Comparison of ENCODE assay signal across 8 cellular contexts in genomic region chr11:9613118-9613829, GRCh38. TPM values are rescaled to one million over a fixed set of nuclear protein-coding genes. Genes with fewer than 3 reads are reported as not detected.
DNase-seq lines count a peak whose midpoint lies in the region; ATAC-seq and TF ChIP-seq lines count a peak whose summit lies in the region.

No MANE protein-coding gene starts in this region.

- H3K4me3 ChIP-seq in OCI-LY3 (ENCODE audit: low read length) = peak overlapping the region; percentile 78
- peak overlapping the region; percentile 51 for H3K4me3 ChIP-seq in epithelial cell of proximal tubule (ENCODE audit: low read depth, low read length)

- TF ChIP-seq CTCF in OCI-LY3 (IDR thresholded peaks at IDR 0.05; ENCODE audit: low read depth, low read length) = peak; percentile 97
- peak; percentile 99 for TF ChIP-seq CTCF in epithelial cell of proximal tubule (conservative IDR thresholded peaks at IDR 0.05; ENCODE audit: low read depth, low read length)

- no peaks in the 10 kb centered on the region for H4K20me1 ChIP-seq in OCI-LY3 (ENCODE audit: insufficient read depth, low read length)

- H2AFZ ChIP-seq in OCI-LY3 (ENCODE audit: low read depth, low read length) = peak overlapping the region; percentile 35; the same call in 1 of the 2 replicates

- H3K36me3 ChIP-seq in OCI-LY3 (replicated peaks; ENCODE audit: low read depth, low read length) = no peaks in the 10 kb centered on the region

- no peaks in the 10 kb centered on the region for H3K9me3 ChIP-seq in OCI-LY3 (ENCODE audit: insufficient read depth, low read length)

- H3K27ac ChIP-seq in OCI-LY3 (ENCODE audit: low read length) = peak overlapping the region; percentile 96

- peak; percentile 43 for ATAC-seq in GM21390 (IDR thresholded peaks at IDR 0.05; ENCODE audit: unreplicated experiment)

- no peaks in the 10 kb centered on the region for H3K79me2 ChIP-seq in OCI-LY3 (ENCODE audit: low read length)

- H3K4me1 ChIP-seq in OCI-LY3 (ENCODE audit: low read length) = peaks cover 71% of the 10 kb centered on the region

- H3K9ac ChIP-seq in OCI-LY3 (ENCODE audit: low read length) = peak overlapping the region; percentile 96

- H3K27me3 ChIP-seq in OCI-LY3 (ENCODE audit: low read depth, low read length) = no peaks in the 10 kb centered on the region

- peak; percentile 94 for DNase-seq in D341Med (ENCODE audit: low spot score)
- DNase-seq in HuH-7 (ENCODE audit: low spot score) = peak; percentile 92
- peak; percentile 84 for DNase-seq in activated T-cell treated with anti-CD3 and anti-CD28 coated beads for 48 hours (ENCODE audit: low read depth)
- peak; percentile 93 for DNase-seq in epithelial cell of proximal tubule (ENCODE audit: low read depth)
- DNase-seq in mucosa of gallbladder (ENCODE audit: low spot score) = peak; percentile 95
- peak; percentile 73 to 74 for DNase-seq in stimulated activated CD8-positive, alpha-beta memory T cell treated with anti-CD3 and anti-CD28 coated beads, Interleukin-4, amount 100 ng/mL, for 4 hours (ENCODE audit: low read depth in 2 of 2, low spot score in 1 of 2)

- H3K4me2 ChIP-seq in OCI-LY3 (ENCODE audit: low read length) = peak overlapping the region; percentile 97

RNA-seq across cellular contexts. Expression of gene WEE1, which starts 39.8 kb away (rescaled TPM):
- 61.2 and 105 TPM in 2 replicates for total RNA-seq in epithelial cell of proximal tubule
- total RNA-seq in mucosa of gallbladder = 108 TPM

RNA-seq across cellular contexts. Expression of gene SWAP70, which starts 50.6 kb away (rescaled TPM):
- total RNA-seq in epithelial cell of proximal tubule (15.2 and 15.5 TPM in 2 replicates), mucosa of gallbladder (24.3 TPM)

Comparison
In these comparisons a context has a peak if more than half of its experiments do, and no peak if none do; other contexts are left out.
1. Peak in every context shown above with its lines: DNase-seq, ATAC-seq, H3K4me3 ChIP-seq and H3K27ac ChIP-seq.